Comparison of ENCODE assay signal across 23 cellular contexts in the genomic region with DNA sequence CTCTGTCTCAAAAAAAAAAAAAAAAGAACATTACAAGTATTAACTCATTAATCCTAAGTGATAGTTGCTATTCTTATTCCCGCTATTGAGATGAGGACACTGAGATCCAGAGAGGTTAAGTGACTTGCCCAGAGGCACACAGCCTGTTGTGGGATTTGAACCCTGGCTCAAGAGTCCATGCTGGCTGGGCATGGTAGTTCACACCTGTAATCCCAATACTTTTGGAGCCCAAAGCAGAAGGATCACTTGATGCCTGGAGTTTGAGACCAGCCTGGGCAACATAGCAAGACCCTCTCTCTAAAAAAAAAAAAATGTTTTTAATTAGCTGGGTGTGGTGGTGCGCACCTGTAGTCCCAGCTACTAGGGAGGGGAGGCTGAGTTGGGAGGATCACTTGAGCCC. TPM values are rescaled to one million over a fixed set of nuclear protein-coding genes. Genes with fewer than 3 reads are reported as not detected.
DNase-seq lines count a peak whose midpoint lies in the region; ATAC-seq, FAIRE-seq and TF ChIP-seq lines count a peak whose summit lies in the region.
"Had no signal": no experiment of that assay in that cellular context is flagged by ENCODE, and none has a peak within 500 bp of the region (broad histone marks: within the 10 kb centered on the region; RNA-seq: fewer than 3 reads in every experiment).

No MANE protein-coding gene starts in this region.

- H2AFZ ChIP-seq in HepG2 (ENCODE audit: low read length) = no peak overlapping the region
- H2AFZ ChIP-seq: GM23248 had no signal

- TF ChIP-seq CTCF in HepG2 (CRISPR knock-in tag; IDR thresholded peaks at IDR 0.05) (no peak), right lobe of liver (IDR thresholded peaks at IDR 0.05) (no peak), neural crest cell (conservative IDR thresholded peaks at IDR 0.05) (no peak)

- no peaks in the 10 kb centered on the region for H3K9me3 Mint-ChIP-seq in neural crest cell
- H3K9me3 Mint-ChIP-seq: CD4-positive, alpha-beta memory T cell; HFFc6; IgD-negative memory B cell had no signal

- DNase-seq in HepG2 (ENCODE audit: low spot score) (no peak), right lobe of liver (no peak), neural crest cell (ENCODE audit: low read depth, low spot score) (no peak), NCI-H2029 treated with DMSO at 0.1 percent for 48 hours (lab: John Stamatoyannopoulos, UW) (no peak)
- DNase-seq: CD4-positive, alpha-beta memory T cell; DMS153; DMS79; GDM1; GM23248; HCEC 1CT; HFFc6 had no signal

- TF ChIP-seq RAD21 in HepG2 (CRISPR knock-in tag; IDR thresholded peaks at IDR 0.05) = no peak

- peak overlapping the region; percentile 65 for H3K4me3 Mint-ChIP-seq in neural crest cell
- H3K4me3 Mint-ChIP-seq: CD14-positive monocyte; CD4-positive, alpha-beta memory T cell; HFFc6; IgD-negative memory B cell had no signal

- TF ChIP-seq POLR2A in HepG2 (IDR thresholded peaks at IDR 0.05; ENCODE audit: insufficient read depth in 1 of 2, low read depth in 2 of 2, low read length in 2 of 2) (peak in 1 of 2 experiments; percentile 49; a peak in 1 of 4 replicates), right lobe of liver (IDR thresholded peaks at IDR 0.05) (no peak)

- no peak overlapping the region for H3K27ac Mint-ChIP-seq in neural crest cell (ENCODE audit: unreplicated experiment)
- H3K27ac Mint-ChIP-seq: CD4-positive, alpha-beta memory T cell; HFFc6; IgD-negative memory B cell had no signal

- CTCF ChIA-PET in HepG2 (lab: Yijun Ruan, JAX; ENCODE audit: low intra/inter-chr PET ratio, low total read pairs) = no interaction called here

- ATAC-seq in HepG2 = no peak
- ATAC-seq in right lobe of liver = no peak

- H3K27me3 Mint-ChIP-seq in neural crest cell (ENCODE audit: low read depth) = no peaks in the 10 kb centered on the region

- H3K4me3 ChIP-seq in HepG2 (replicated peaks in 1 of 3; ENCODE audit: insufficient read depth in 1 of 3, low read depth in 2 of 3, low read length in 3 of 3) (no peak overlapping the region), right lobe of liver (no peak overlapping the region)
- H3K4me3 ChIP-seq: BLaER1, GM23248 had no signal

- no peak overlapping the region for H3K4me2 ChIP-seq in HepG2 (ENCODE audit: low read depth, low read length)
- H3K4me2 ChIP-seq: BLaER1 had no signal

- H3K27ac ChIP-seq in HepG2 (ENCODE audit: extremely low read length, insufficient read depth, low read length) (no peak overlapping the region), right lobe of liver (no peak overlapping the region)
- H3K27ac ChIP-seq: 22Rv1, BLaER1, GM23248, HL-60 had no signal

- no peaks in the 10 kb centered on the region for H3K27me3 ChIP-seq in HepG2 (ENCODE audit: control insufficient read depth in 1 of 2, insufficient read depth in 2 of 2, low read length in 2 of 2)
- H3K27me3 ChIP-seq in right lobe of liver = no peaks in the 10 kb centered on the region

- peaks cover 8 to 18% of the 10 kb centered on the region in 2 experiments; a peak in 4 of 5 replicates for H3K36me3 ChIP-seq in HepG2 (replicated peaks in 1 of 2; ENCODE audit: control insufficient read depth in 1 of 2, insufficient read depth in 2 of 2, low read length in 2 of 2)
- H3K36me3 ChIP-seq in right lobe of liver = peaks cover 0 to 19% (median 0%) of the 10 kb centered on the region in 4 donors

- no peak for TF ChIP-seq EP300 in HepG2 (IDR thresholded peaks at IDR 0.05; ENCODE audit: low read depth in 2 of 2, low read length in 2 of 2)
- TF ChIP-seq EP300 in HepG2 (CRISPR knock-in tag; IDR thresholded peaks at IDR 0.05; ENCODE audit: borderline replicate concordance) = no peak

- peaks cover 26% of the 10 kb centered on the region; the same call in 1 of the 2 replicates for H4K20me1 ChIP-seq in HepG2 (ENCODE audit: insufficient read depth, low read length)

- H3K4me1 Mint-ChIP-seq in neural crest cell = peaks cover 25% of the 10 kb centered on the region

- H3K4me1 ChIP-seq in HepG2 (ENCODE audit: insufficient read depth, low read length) = peaks cover 23% of the 10 kb centered on the region
- peaks cover 0 to 33% (median 13%) of the 10 kb centered on the region in 4 donors for H3K4me1 ChIP-seq in right lobe of liver

- H3K9me3 ChIP-seq in HepG2 (ENCODE audit: low read length) (no peaks in the 10 kb centered on the region), right lobe of liver (no peaks in the 10 kb centered on the region)
- H3K9me3 ChIP-seq: BLaER1 had no signal

- no peak overlapping the region for H3K9ac ChIP-seq in HepG2 (ENCODE audit: insufficient read depth, low read depth, low read length)
- H3K9ac ChIP-seq: BLaER1, GM23248 had no signal

- BruUV-seq in HepG2 (replicated peaks; lab: Mats Ljungman, UMichigan) = no TSS peak

- POLR2A ChIA-PET in HepG2 (lab: Yijun Ruan, JAX) = no interaction called here

- 96% methylated on average over 2 of the region's 2 CpGs for WGBS in HepG2 (ENCODE audit: low lambda C conversion rate)
- 100% methylated on average over 1 of the region's 2 CpGs for WGBS in right lobe of liver (ENCODE audit: insufficient coverage, low coverage, low lambda C conversion rate, missing lambda C conversion rate)

- peaks cover 2% of the 10 kb centered on the region for H3K36me3 Mint-ChIP-seq in neural crest cell (ENCODE audit: low read depth)
- H3K36me3 Mint-ChIP-seq: CD14-positive monocyte; CD4-positive, alpha-beta memory T cell; IgD-negative memory B cell had no signal

- in situ Hi-C loops in HepG2 (cut with HindIII; ENCODE audit: extremely low pct_ligation_motif_present, low pct_unique_long_range_greater_than_20kb) = loop anchor here (10.0 kb wide), 1 partner anchor 123 kb away; no protein-coding TSS in a partner anchor

- intact Hi-C loops in HepG2 (cut with micrococcal nuclease; ENCODE audit: unreplicated experiment) (no loop called here), right lobe of liver (cut with DNase I) (no loop called here)

- no peak for FAIRE-seq in HepG2 (lab: Jason Lieb, UNC)
- FAIRE-seq: GM12892, GM18507, H54, HTR-8/SVneo had no signal

- peaks cover 7% of the 10 kb centered on the region for H3K79me2 ChIP-seq in HepG2 (ENCODE audit: insufficient read depth, low read length)

RNA-seq across cellular contexts. Expression of gene GCAT, which starts 4.1 kb away (rescaled TPM):
- 50.3 and 56.8 TPM in 2 replicates for total RNA-seq in HepG2 (2016; rRNA removed; fragmentation: Illumina TruSeq; extraction: Trizol)
- 23.1 and 31.8 TPM in 2 replicates for total RNA-seq in HepG2 (2016; cell fraction: cytosol; rRNA removed; fragmentation: Illumina TruSeq; extraction: Trizol; ENCODE audit: low read depth)
- total RNA-seq in HepG2 (2016; cell fraction: insoluble cytoplasmic fraction; rRNA removed; fragmentation: Illumina TruSeq; extraction: Trizol) = 52.6 and 58.0 TPM in 2 replicates
- 32.9 and 38.6 TPM in 2 replicates for total RNA-seq in HepG2 (2016; cell fraction: membrane; rRNA removed; fragmentation: Illumina TruSeq; extraction: Trizol)
- total RNA-seq in HepG2 (2016; cell fraction: nucleus; rRNA removed; fragmentation: Illumina TruSeq; extraction: Trizol) = 22.7 and 25.7 TPM in 2 replicates
- 24.6 and 28.0 TPM in 2 replicates for polyA plus RNA-seq in HepG2 (2011; rRNA removed)
- polyA plus RNA-seq in HepG2 (2011; cell fraction: cytosol; rRNA removed) = 15.8 and 37.3 TPM in 2 replicates
- polyA plus RNA-seq in HepG2 (2011; cell fraction: nucleus; rRNA removed) = 35.2 and 54.6 TPM in 2 replicates
- 10.3 and 20.4 TPM in 2 replicates for polyA plus RNA-seq in HepG2 (2012)
- polyA plus RNA-seq in HepG2 (2016; cell fraction: cytosol; fragmentation: Illumina TruSeq; extraction: Trizol; ENCODE audit: low read depth) = 22.8 and 31.3 TPM in 2 replicates
- 55.4 and 57.3 TPM in 2 replicates for polyA plus RNA-seq in HepG2 (2016; cell fraction: insoluble cytoplasmic fraction; fragmentation: Illumina TruSeq; extraction: Trizol; ENCODE audit: low read depth)
- 28.0 and 32.8 TPM in 2 replicates for polyA plus RNA-seq in HepG2 (2016; cell fraction: membrane; fragmentation: Illumina TruSeq; extraction: Trizol; ENCODE audit: low read depth)
- 37.4 and 40.9 TPM in 2 replicates for polyA plus RNA-seq in HepG2 (2016; cell fraction: nucleus; fragmentation: Illumina TruSeq; extraction: Trizol; ENCODE audit: insufficient read depth, low read depth)
- polyA minus RNA-seq in HepG2 (2011; rRNA and poly(A)+ RNA removed; ENCODE audit: low replicate concordance) = 8.3 and 44.9 TPM in 2 replicates
- 21.9 and 27.6 TPM in 2 replicates for polyA minus RNA-seq in HepG2 (2011; cell fraction: cytosol; rRNA and poly(A)+ RNA removed)
- 18.2 TPM in 2 replicates for polyA minus RNA-seq in HepG2 (2011; cell fraction: nucleus; rRNA and poly(A)+ RNA removed)
- total RNA-seq in right lobe of liver = 10 to 100 TPM; 21.9 to 43.0 (median 29.8) TPM
- 53.1 and 55.8 TPM in 2 replicates for total RNA-seq in neural crest cell

RNA-seq across cellular contexts. Expression of gene GALR3, which starts 11.3 kb away (rescaled TPM):
- total RNA-seq in HepG2 (2016; rRNA removed; fragmentation: Illumina TruSeq; extraction: Trizol) (not detected in 2 replicates), right lobe of liver (under 1 TPM in 2 of 6 experiments, not detected in 4; 0.29 to 0.83 TPM), neural crest cell (0.49 TPM in 1 of 2 replicates, not detected in the other)
- not detected in 2 replicates for total RNA-seq in HepG2 (2016; cell fraction: cytosol; rRNA removed; fragmentation: Illumina TruSeq; extraction: Trizol; ENCODE audit: low read depth)
- total RNA-seq in HepG2 (2016; cell fraction: insoluble cytoplasmic fraction; rRNA removed; fragmentation: Illumina TruSeq; extraction: Trizol) = 0.15 TPM in 1 of 2 replicates, not detected in the other
- total RNA-seq in HepG2 (2016; cell fraction: membrane; rRNA removed; fragmentation: Illumina TruSeq; extraction: Trizol) = not detected in 2 replicates
- not detected in 2 replicates for total RNA-seq in HepG2 (2016; cell fraction: nucleus; rRNA removed; fragmentation: Illumina TruSeq; extraction: Trizol)
- 0.05 and 0.13 TPM in 2 replicates for polyA plus RNA-seq in HepG2 (2011; rRNA removed)
- polyA plus RNA-seq in HepG2 (2011; cell fraction: cytosol; rRNA removed) = 0.06 and 0.12 TPM in 2 replicates
- 1.1 and 1.7 TPM in 2 replicates for polyA plus RNA-seq in HepG2 (2011; cell fraction: nucleus; rRNA removed)
- polyA plus RNA-seq in HepG2 (2012) = not detected in 2 replicates
- 0.11 TPM in 1 of 2 replicates, not detected in the other for polyA plus RNA-seq in HepG2 (2016; cell fraction: cytosol; fragmentation: Illumina TruSeq; extraction: Trizol; ENCODE audit: low read depth)
- not detected in 2 replicates for polyA plus RNA-seq in HepG2 (2016; cell fraction: insoluble cytoplasmic fraction; fragmentation: Illumina TruSeq; extraction: Trizol; ENCODE audit: low read depth)
- polyA plus RNA-seq in HepG2 (2016; cell fraction: membrane; fragmentation: Illumina TruSeq; extraction: Trizol; ENCODE audit: low read depth) = not detected in 2 replicates
- polyA plus RNA-seq in HepG2 (2016; cell fraction: nucleus; fragmentation: Illumina TruSeq; extraction: Trizol; ENCODE audit: insufficient read depth, low read depth) = not detected in 2 replicates
- 1.8 TPM in 1 of 2 replicates, not detected in the other for polyA minus RNA-seq in HepG2 (2011; rRNA and poly(A)+ RNA removed; ENCODE audit: low replicate concordance)
- not detected in 2 replicates for polyA minus RNA-seq in HepG2 (2011; cell fraction: cytosol; rRNA and poly(A)+ RNA removed)
- polyA minus RNA-seq in HepG2 (2011; cell fraction: nucleus; rRNA and poly(A)+ RNA removed) = 0.77 TPM in 1 of 2 replicates, not detected in the other
- total RNA-seq: A673; CD4-positive, alpha-beta memory T cell; Daoy; GM23248; HFFc6 had no signal
- polyA plus RNA-seq: AG04450; CD14-positive monocyte; CD4-positive, alpha-beta memory T cell; GM23248; IgD-negative memory B cell had no signal

RNA-seq across cellular contexts. Expression of gene ANKRD54, which starts 32.3 kb away (rescaled TPM):
- total RNA-seq in HepG2 (2016; rRNA removed; fragmentation: Illumina TruSeq; extraction: Trizol) (31.9 and 33.6 TPM in 2 replicates), right lobe of liver (10 to 100 TPM in 2 of 6 experiments, 1 to 10 TPM in 4; 7.3 to 20.7 (median 9.7) TPM), neural crest cell (31.3 and 31.7 TPM in 2 replicates)
- 14.6 and 15.2 TPM in 2 replicates for total RNA-seq in HepG2 (2016; cell fraction: cytosol; rRNA removed; fragmentation: Illumina TruSeq; extraction: Trizol; ENCODE audit: low read depth)
- 27.3 and 32.7 TPM in 2 replicates for total RNA-seq in HepG2 (2016; cell fraction: insoluble cytoplasmic fraction; rRNA removed; fragmentation: Illumina TruSeq; extraction: Trizol)
- total RNA-seq in HepG2 (2016; cell fraction: membrane; rRNA removed; fragmentation: Illumina TruSeq; extraction: Trizol) = 29.4 and 34.6 TPM in 2 replicates
- total RNA-seq in HepG2 (2016; cell fraction: nucleus; rRNA removed; fragmentation: Illumina TruSeq; extraction: Trizol) = 20.7 and 24.5 TPM in 2 replicates
- 28.5 and 33.1 TPM in 2 replicates for polyA plus RNA-seq in HepG2 (2011; rRNA removed)
- 17.8 and 30.6 TPM in 2 replicates for polyA plus RNA-seq in HepG2 (2011; cell fraction: cytosol; rRNA removed)
- 64.2 and 84.7 TPM in 2 replicates for polyA plus RNA-seq in HepG2 (2011; cell fraction: nucleus; rRNA removed)
- polyA plus RNA-seq in HepG2 (2012) = 14.5 and 14.8 TPM in 2 replicates
- 12.7 and 16.5 TPM in 2 replicates for polyA plus RNA-seq in HepG2 (2016; cell fraction: cytosol; fragmentation: Illumina TruSeq; extraction: Trizol; ENCODE audit: low read depth)
- 32.6 and 37.8 TPM in 2 replicates for polyA plus RNA-seq in HepG2 (2016; cell fraction: insoluble cytoplasmic fraction; fragmentation: Illumina TruSeq; extraction: Trizol; ENCODE audit: low read depth)
- polyA plus RNA-seq in HepG2 (2016; cell fraction: membrane; fragmentation: Illumina TruSeq; extraction: Trizol; ENCODE audit: low read depth) = 25.4 and 26.8 TPM in 2 replicates
- polyA plus RNA-seq in HepG2 (2016; cell fraction: nucleus; fragmentation: Illumina TruSeq; extraction: Trizol; ENCODE audit: insufficient read depth, low read depth) = 46.2 and 51.6 TPM in 2 replicates
- 44.8 and 54.2 TPM in 2 replicates for polyA minus RNA-seq in HepG2 (2011; rRNA and poly(A)+ RNA removed; ENCODE audit: low replicate concordance)
- 12.0 and 15.7 TPM in 2 replicates for polyA minus RNA-seq in HepG2 (2011; cell fraction: cytosol; rRNA and poly(A)+ RNA removed)
- 13.5 and 14.0 TPM in 2 replicates for polyA minus RNA-seq in HepG2 (2011; cell fraction: nucleus; rRNA and poly(A)+ RNA removed)

RNA-seq across cellular contexts. Expression of gene EIF3L, which starts 37.4 kb away (rescaled TPM):
- 514 and 695 TPM in 2 replicates for total RNA-seq in HepG2 (2016; rRNA removed; fragmentation: Illumina TruSeq; extraction: Trizol)
- 243 and 303 TPM in 2 replicates for total RNA-seq in HepG2 (2016; cell fraction: cytosol; rRNA removed; fragmentation: Illumina TruSeq; extraction: Trizol; ENCODE audit: low read depth)
- 490 and 695 TPM in 2 replicates for total RNA-seq in HepG2 (2016; cell fraction: insoluble cytoplasmic fraction; rRNA removed; fragmentation: Illumina TruSeq; extraction: Trizol)
- 762 and 870 TPM in 2 replicates for total RNA-seq in HepG2 (2016; cell fraction: membrane; rRNA removed; fragmentation: Illumina TruSeq; extraction: Trizol)
- 260 and 289 TPM in 2 replicates for total RNA-seq in HepG2 (2016; cell fraction: nucleus; rRNA removed; fragmentation: Illumina TruSeq; extraction: Trizol)
- polyA plus RNA-seq in HepG2 (2011; rRNA removed) = 731 and 793 TPM in 2 replicates
- 709 and 837 TPM in 2 replicates for polyA plus RNA-seq in HepG2 (2011; cell fraction: cytosol; rRNA removed)
- polyA plus RNA-seq in HepG2 (2011; cell fraction: nucleus; rRNA removed) = 198 TPM in 2 replicates
- polyA plus RNA-seq in HepG2 (2012) = 793 and 993 TPM in 2 replicates
- polyA plus RNA-seq in HepG2 (2016; cell fraction: cytosol; fragmentation: Illumina TruSeq; extraction: Trizol; ENCODE audit: low read depth) = 256 and 328 TPM in 2 replicates
- polyA plus RNA-seq in HepG2 (2016; cell fraction: insoluble cytoplasmic fraction; fragmentation: Illumina TruSeq; extraction: Trizol; ENCODE audit: low read depth) = 558 and 645 TPM in 2 replicates
- polyA plus RNA-seq in HepG2 (2016; cell fraction: membrane; fragmentation: Illumina TruSeq; extraction: Trizol; ENCODE audit: low read depth) = 640 and 832 TPM in 2 replicates
- 328 and 345 TPM in 2 replicates for polyA plus RNA-seq in HepG2 (2016; cell fraction: nucleus; fragmentation: Illumina TruSeq; extraction: Trizol; ENCODE audit: insufficient read depth, low read depth)
- polyA minus RNA-seq in HepG2 (2011; rRNA and poly(A)+ RNA removed; ENCODE audit: low replicate concordance) = 689 and 781 TPM in 2 replicates
- polyA minus RNA-seq in HepG2 (2011; cell fraction: cytosol; rRNA and poly(A)+ RNA removed) = 221 and 268 TPM in 2 replicates
- polyA minus RNA-seq in HepG2 (2011; cell fraction: nucleus; rRNA and poly(A)+ RNA removed) = 133 and 175 TPM in 2 replicates
- total RNA-seq in right lobe of liver = 100 to 1,000 TPM; 117 to 200 (median 164) TPM
- 725 and 748 TPM in 2 replicates for total RNA-seq in neural crest cell
